In genomic region chr20:38260025-38260377, GRCh38 we compare ENCODE assay signal across 9 cellular contexts. TPM values are rescaled to one million over a fixed set of nuclear protein-coding genes. Genes with fewer than 3 reads are reported as not detected.
DNase-seq lines count a peak whose midpoint lies in the region; ATAC-seq and TF ChIP-seq lines count a peak whose summit lies in the region.
"Had no signal": no experiment of that assay in that cellular context is flagged by ENCODE, and none has a peak within 500 bp of the region (broad histone marks: within the 10 kb centered on the region; RNA-seq: fewer than 3 reads in every experiment).

No MANE protein-coding gene starts in this region.

- no peak overlapping the region for H3K9ac ChIP-seq in rectal smooth muscle tissue (ENCODE audit: low read length)

- H4K20me1 ChIP-seq in hepatocyte (ENCODE audit: insufficient read depth, poor library complexity, severe bottlenecking), result no peaks in the 10 kb centered on the region

- peaks cover 4% of the 10 kb centered on the region for H3K4me1 ChIP-seq in hepatocyte (ENCODE audit: insufficient read depth)
- H3K4me1 ChIP-seq in rectal smooth muscle tissue (ENCODE audit: control insufficient read depth, insufficient read depth, low read length), result no peaks in the 10 kb centered on the region

- no peak overlapping the region for H2AFZ ChIP-seq in hepatocyte

- peaks cover 10% of the 10 kb centered on the region for H3K27me3 Mint-ChIP-seq in brain

- H3K27me3 ChIP-seq in hepatocyte (peaks cover 21% of the 10 kb centered on the region), rectal smooth muscle tissue (ENCODE audit: control insufficient read depth, insufficient read depth, low read length) (peaks cover 3% of the 10 kb centered on the region)

- H3K36me3 Mint-ChIP-seq in brain, result no peaks in the 10 kb centered on the region

- no peak for TF ChIP-seq CTCF in brain (conservative IDR thresholded peaks at IDR 0.05)
- no peak for TF ChIP-seq CTCF in hepatocyte (IDR thresholded peaks at IDR 0.05; ENCODE audit: poor library complexity)

- no peaks in the 10 kb centered on the region for H3K79me2 ChIP-seq in hepatocyte

- peak overlapping the region; percentile 61 to 88 (median 73) for H3K4me3 Mint-ChIP-seq in brain

- H3K4me3 ChIP-seq in hepatocyte (no peak overlapping the region), rectal smooth muscle tissue (ENCODE audit: low read length) (peak overlapping the region; percentile 69)

- peak overlapping the region; percentile 76 for H3K27ac ChIP-seq in hepatocyte
- peak overlapping the region; percentile 81 for H3K27ac ChIP-seq in rectal smooth muscle tissue (ENCODE audit: low read depth, low read length)

- no peaks in the 10 kb centered on the region for H3K9me3 ChIP-seq in hepatocyte (ENCODE audit: low read depth)

- H3K36me3 ChIP-seq in hepatocyte (replicated peaks; ENCODE audit: insufficient read depth, low read depth) (no peaks in the 10 kb centered on the region), rectal smooth muscle tissue (ENCODE audit: control insufficient read depth, insufficient read depth, low read length) (no peaks in the 10 kb centered on the region)

- peak overlapping the region; percentile 34 to 88 (median 72) for H3K27ac Mint-ChIP-seq in brain

- peak; percentile 15 for DNase-seq in COLO829 (ENCODE audit: low spot score)
- DNase-seq in hepatocyte (ENCODE audit: low spot score), result no peak
- no peak for DNase-seq in GDM1 (lab: John Stamatoyannopoulos, UW)
- DNase-seq in NCI-H526 (lab: John Stamatoyannopoulos, UW), result no peak

- peak overlapping the region; percentile 86 for H3K4me2 ChIP-seq in hepatocyte

- H3K4me1 Mint-ChIP-seq in brain, result peaks cover 35% of the 10 kb centered on the region

- ATAC-seq in GM21390 (IDR thresholded peaks at IDR 0.05; ENCODE audit: unreplicated experiment), result no peak
- no peak for ATAC-seq in GM18868 (IDR thresholded peaks at IDR 0.05; ENCODE audit: unreplicated experiment)

- 22% methylated on average over 5 of the region's 5 CpGs for WGBS in hepatocyte (ENCODE audit: low lambda C conversion rate, missing lambda C conversion rate)

- no peaks in the 10 kb centered on the region for H3K9me2 ChIP-seq in hepatocyte (replicated peaks; ENCODE audit: insufficient read depth)

- H3K9me3 Mint-ChIP-seq in brain, result peaks cover 0 to 16% (median 7%) of the 10 kb centered on the region in 5 experiments

RNA-seq across cellular contexts. Expression of gene KIAA1755, which starts 0.5 kb away (rescaled TPM):
- 9.8 TPM for polyA plus RNA-seq in brain (ENCODE audit: insufficient read depth, low read depth, low replicate concordance)
- total RNA-seq in hepatocyte, result 2.0 and 3.4 TPM in 2 replicates
- 1.3 and 1.6 TPM in 2 replicates for polyA plus RNA-seq in hepatocyte
- polyA plus RNA-seq: CD14-positive monocyte had no signal

RNA-seq across cellular contexts. Expression of gene BPI, which starts 44.0 kb away (rescaled TPM):
- polyA plus RNA-seq in brain (ENCODE audit: insufficient read depth, low read depth, low replicate concordance) (0.61 TPM), hepatocyte (0.66 TPM in 1 of 2 replicates, not detected in the other)
- total RNA-seq in hepatocyte, result 0.63 TPM in 1 of 2 replicates, not detected in the other
